ENCODE assay signal across 18 cellular contexts in the genomic region with DNA sequence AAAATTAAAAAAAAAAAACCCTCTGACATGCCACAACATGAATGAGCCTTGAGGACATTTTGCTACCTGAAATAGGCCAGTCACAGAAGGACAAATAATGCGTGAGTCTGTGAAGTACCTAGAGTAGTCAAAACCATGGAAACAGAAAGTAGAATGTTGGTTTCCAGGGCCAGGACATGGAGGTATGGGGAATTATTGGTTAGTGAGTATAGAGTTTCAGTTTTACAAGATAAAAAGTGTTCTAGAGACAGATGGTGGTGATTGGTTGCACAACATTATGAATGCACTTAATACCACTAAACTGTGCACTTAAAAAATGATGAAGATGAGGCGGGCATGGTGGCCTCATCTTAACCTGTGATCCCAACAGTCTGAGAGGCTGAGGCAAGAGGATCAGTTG. TPM values are rescaled to one million over a fixed set of nuclear protein-coding genes. Genes with fewer than 3 reads are reported as not detected.
A peak's percentile ranks its signal among the peaks of the same experiment; 100 is the strongest.
DNase-seq lines count a peak whose midpoint lies in the region; ATAC-seq and TF ChIP-seq lines count a peak whose summit lies in the region.
"Had no signal": no experiment of that assay in that cellular context is flagged by ENCODE, and none has a peak within 500 bp of the region (broad histone marks: within the 10 kb centered on the region; RNA-seq: fewer than 3 reads in every experiment).

No MANE protein-coding gene starts in this region.

- H3K36me3 ChIP-seq in sigmoid colon = no peaks in the 10 kb centered on the region

- H3K27ac ChIP-seq in sigmoid colon = peak overlapping the region in 3 of 4 donors; percentile 80 to 82 (median 82)

- peaks cover 39% of the 10 kb centered on the region for H3K4me1 Mint-ChIP-seq in activated CD8-positive, alpha-beta T cell treated with anti-CD3 and anti-CD28 coated beads for 36 hours (ENCODE audit: low read depth)
- H3K4me1 Mint-ChIP-seq in activated CD8-positive, alpha-beta T cell treated with anti-CD3 and anti-CD28 coated beads, Interleukin-2, amount 10 ng/mL, durations not matched to agents 7 days and 5 days (ENCODE audit: low read depth) = peaks cover 23% of the 10 kb centered on the region
- H3K4me1 Mint-ChIP-seq in activated T-helper 17 cell treated with anti-CD3 and anti-CD28 coated beads, Interleukin-2, amount 50 U/mL, for 72 hours = peaks cover 18% of the 10 kb centered on the region

- peak overlapping the region; percentile 86 for H3K27ac Mint-ChIP-seq in activated CD8-positive, alpha-beta T cell treated with anti-CD3 and anti-CD28 coated beads for 36 hours
- no peak overlapping the region for H3K27ac Mint-ChIP-seq in activated CD8-positive, alpha-beta T cell treated with anti-CD3 and anti-CD28 coated beads, Interleukin-2, amount 10 ng/mL, durations not matched to agents 7 days and 5 days
- peak overlapping the region; percentile 82 for H3K27ac Mint-ChIP-seq in activated T-helper 17 cell treated with anti-CD3 and anti-CD28 coated beads, Interleukin-2, amount 50 U/mL, for 72 hours
- H3K27ac Mint-ChIP-seq: activated CD4-positive, alpha-beta T cell treated with anti-CD3 and anti-CD28 coated beads, Interleukin-2, amount 10 ng/mL, durations not matched to agents 7 days and 5 days had no signal

- POLR2A ChIA-PET in activated CD8-positive, alpha-beta T cell treated with anti-CD3 and anti-CD28 coated beads for 36 hours (lab: Charles Lee) = no interaction called here
- POLR2A ChIA-PET in activated CD8-positive, alpha-beta T cell treated with anti-CD3 and anti-CD28 coated beads, Interleukin-2, amount 10 ng/mL, durations not matched to agents 7 days and 5 days (lab: Charles Lee) = no interaction called here

- 90 to 91% methylated on average over 2 of the region's 2 CpGs for WGBS in sigmoid colon, 2 donors

- no peak for TF ChIP-seq EP300 in sigmoid colon (IDR thresholded peaks at IDR 0.05)

- peaks cover 10% of the 10 kb centered on the region for H3K36me3 Mint-ChIP-seq in activated CD8-positive, alpha-beta T cell treated with anti-CD3 and anti-CD28 coated beads for 36 hours (ENCODE audit: low read depth)
- H3K36me3 Mint-ChIP-seq in activated CD8-positive, alpha-beta T cell treated with anti-CD3 and anti-CD28 coated beads, Interleukin-2, amount 10 ng/mL, durations not matched to agents 7 days and 5 days (ENCODE audit: low read depth) = peaks cover 5% of the 10 kb centered on the region
- H3K36me3 Mint-ChIP-seq in activated T-helper 17 cell treated with anti-CD3 and anti-CD28 coated beads, Interleukin-2, amount 50 U/mL, for 72 hours (ENCODE audit: low read depth) = no peaks in the 10 kb centered on the region

- DNase-seq in activated CD8-positive, alpha-beta T cell treated with anti-CD3 and anti-CD28 coated beads for 36 hours = no peak
- DNase-seq in activated CD8-positive, alpha-beta T cell treated with anti-CD3 and anti-CD28 coated beads, Interleukin-2, amount 10 ng/mL, durations not matched to agents 7 days and 5 days = no peak
- DNase-seq in sigmoid colon = no peak
- DNase-seq in cortex of kidney (lab: John Stamatoyannopoulos, UW) = no peak
- DNase-seq in NCI-H1105 (lab: John Stamatoyannopoulos, UW) = no peak
- DNase-seq in putamen (ENCODE audit: low spot score) = no peak
- DNase-seq: activated CD4-positive, alpha-beta T cell treated with anti-CD3 and anti-CD28 coated beads, Interleukin-2, amount 10 ng/mL, durations not matched to agents 7 days and 5 days; activated gamma-delta T cell; brain microvascular endothelial cell; CD8-positive, alpha-beta memory T cell; hippocampal formation; mucosa of descending colon; NCI-H1417 treated with DMSO at 0.1 percent for 48 hours; NCI-H446; T-helper 9 cell had no signal

- no peak for TF ChIP-seq POLR2A in sigmoid colon (IDR thresholded peaks at IDR 0.05)

- no peaks in the 10 kb centered on the region for H3K27me3 ChIP-seq in sigmoid colon
- H3K27me3 ChIP-seq: brain microvascular endothelial cell had no signal

- intact Hi-C loops in activated CD8-positive, alpha-beta T cell treated with anti-CD3 and anti-CD28 coated beads for 36 hours (cut with micrococcal nuclease) = no loop called here
- intact Hi-C loops in sigmoid colon (cut with DNase I) = loop anchor here (5.0 kb wide), 3 partner anchors 908 to 1003 kb away; no protein-coding TSS in a partner anchor

- H3K9me3 Mint-ChIP-seq in activated CD8-positive, alpha-beta T cell treated with anti-CD3 and anti-CD28 coated beads for 36 hours = peaks cover 16% of the 10 kb centered on the region
- peaks cover 8% of the 10 kb centered on the region for H3K9me3 Mint-ChIP-seq in activated CD8-positive, alpha-beta T cell treated with anti-CD3 and anti-CD28 coated beads, Interleukin-2, amount 10 ng/mL, durations not matched to agents 7 days and 5 days (ENCODE audit: insufficient read depth)
- H3K9me3 Mint-ChIP-seq in activated T-helper 17 cell treated with anti-CD3 and anti-CD28 coated beads, Interleukin-2, amount 50 U/mL, for 72 hours = peaks cover 6% of the 10 kb centered on the region

- H3K9me3 ChIP-seq in sigmoid colon = peaks cover 0 to 6% (median 4%) of the 10 kb centered on the region in 4 donors

- ATAC-seq in activated CD8-positive, alpha-beta T cell treated with anti-CD3 and anti-CD28 coated beads for 36 hours = peak; percentile 74
- no peak for ATAC-seq in activated CD8-positive, alpha-beta T cell treated with anti-CD3 and anti-CD28 coated beads, Interleukin-2, amount 10 ng/mL, durations not matched to agents 7 days and 5 days
- peak; percentile 51 for ATAC-seq in GM21529 (IDR thresholded peaks at IDR 0.05; ENCODE audit: unreplicated experiment)
- peak; percentile 90 for ATAC-seq in activated T-helper 17 cell treated with anti-CD3 and anti-CD28 coated beads, Interleukin-2, amount 50 U/mL, for 72 hours (replicated peaks)
- ATAC-seq: K562, mucosa of descending colon had no signal

- no peak overlapping the region for H3K4me3 ChIP-seq in sigmoid colon
- H3K4me3 ChIP-seq: K562, mucosa of descending colon had no signal

- CTCF ChIA-PET in activated CD8-positive, alpha-beta T cell treated with anti-CD3 and anti-CD28 coated beads for 36 hours (lab: Charles Lee) = interaction anchor here (1.2 to 5.9 kb wide), 2 partner anchors 15 to 22 kb away, joined by 3 to 65 read pairs; no protein-coding TSS in a partner anchor
- CTCF ChIA-PET in activated CD8-positive, alpha-beta T cell treated with anti-CD3 and anti-CD28 coated beads, Interleukin-2, amount 10 ng/mL, durations not matched to agents 7 days and 5 days (lab: Charles Lee) = no interaction called here

- TF ChIP-seq CTCF in activated CD8-positive, alpha-beta T cell treated with anti-CD3 and anti-CD28 coated beads for 36 hours (IDR thresholded peaks at IDR 0.05) = no peak
- TF ChIP-seq CTCF in sigmoid colon (IDR thresholded peaks at IDR 0.05) = no peak

- H3K27me3 Mint-ChIP-seq in activated CD8-positive, alpha-beta T cell treated with anti-CD3 and anti-CD28 coated beads for 36 hours = no peaks in the 10 kb centered on the region
- H3K27me3 Mint-ChIP-seq in activated CD8-positive, alpha-beta T cell treated with anti-CD3 and anti-CD28 coated beads, Interleukin-2, amount 10 ng/mL, durations not matched to agents 7 days and 5 days (ENCODE audit: low read depth) = no peaks in the 10 kb centered on the region
- H3K27me3 Mint-ChIP-seq in activated T-helper 17 cell treated with anti-CD3 and anti-CD28 coated beads, Interleukin-2, amount 50 U/mL, for 72 hours = peaks cover 7% of the 10 kb centered on the region
- H3K27me3 Mint-ChIP-seq: activated CD4-positive, alpha-beta T cell treated with anti-CD3 and anti-CD28 coated beads, Interleukin-2, amount 10 ng/mL, durations not matched to agents 7 days and 5 days had no signal

- peak overlapping the region; percentile 35 for H3K4me3 Mint-ChIP-seq in activated CD8-positive, alpha-beta T cell treated with anti-CD3 and anti-CD28 coated beads for 36 hours
- no peak overlapping the region for H3K4me3 Mint-ChIP-seq in activated CD8-positive, alpha-beta T cell treated with anti-CD3 and anti-CD28 coated beads, Interleukin-2, amount 10 ng/mL, durations not matched to agents 7 days and 5 days
- peak overlapping the region; percentile 56 for H3K4me3 Mint-ChIP-seq in activated T-helper 17 cell treated with anti-CD3 and anti-CD28 coated beads, Interleukin-2, amount 50 U/mL, for 72 hours
- H3K4me3 Mint-ChIP-seq: activated CD4-positive, alpha-beta T cell treated with anti-CD3 and anti-CD28 coated beads, Interleukin-2, amount 10 ng/mL, durations not matched to agents 7 days and 5 days had no signal

- H3K4me1 ChIP-seq in sigmoid colon = peaks cover 0 to 41% (median 35%) of the 10 kb centered on the region in 4 donors

RNA-seq across cellular contexts. Expression of a gene that starts 47.6 kb away (rescaled TPM):
- 10 to 100 TPM; 57.4 to 60.6 TPM for total RNA-seq in activated CD8-positive, alpha-beta T cell treated with anti-CD3 and anti-CD28 coated beads for 36 hours
- 10 to 100 TPM; 63.3 to 73.2 TPM for total RNA-seq in activated CD8-positive, alpha-beta T cell treated with anti-CD3 and anti-CD28 coated beads, Interleukin-2, amount 10 ng/mL, durations not matched to agents 7 days and 5 days
- total RNA-seq in activated T-helper 17 cell treated with anti-CD3 and anti-CD28 coated beads, Interleukin-2, amount 50 U/mL, for 72 hours = 100 to 1,000 TPM in 1 of 2 donors, 10 to 100 TPM in 1; 57.7 to 146 TPM
- 100 to 1,000 TPM; 217 to 413 (median 239) TPM for total RNA-seq in sigmoid colon
- polyA plus RNA-seq in sigmoid colon = 100 to 1,000 TPM in 1 of 3 donors, 10 to 100 TPM in 2; 26.6 to 141 (median 52.9) TPM
